11 cellular contexts compared by ENCODE assay signal in the genomic region with DNA sequence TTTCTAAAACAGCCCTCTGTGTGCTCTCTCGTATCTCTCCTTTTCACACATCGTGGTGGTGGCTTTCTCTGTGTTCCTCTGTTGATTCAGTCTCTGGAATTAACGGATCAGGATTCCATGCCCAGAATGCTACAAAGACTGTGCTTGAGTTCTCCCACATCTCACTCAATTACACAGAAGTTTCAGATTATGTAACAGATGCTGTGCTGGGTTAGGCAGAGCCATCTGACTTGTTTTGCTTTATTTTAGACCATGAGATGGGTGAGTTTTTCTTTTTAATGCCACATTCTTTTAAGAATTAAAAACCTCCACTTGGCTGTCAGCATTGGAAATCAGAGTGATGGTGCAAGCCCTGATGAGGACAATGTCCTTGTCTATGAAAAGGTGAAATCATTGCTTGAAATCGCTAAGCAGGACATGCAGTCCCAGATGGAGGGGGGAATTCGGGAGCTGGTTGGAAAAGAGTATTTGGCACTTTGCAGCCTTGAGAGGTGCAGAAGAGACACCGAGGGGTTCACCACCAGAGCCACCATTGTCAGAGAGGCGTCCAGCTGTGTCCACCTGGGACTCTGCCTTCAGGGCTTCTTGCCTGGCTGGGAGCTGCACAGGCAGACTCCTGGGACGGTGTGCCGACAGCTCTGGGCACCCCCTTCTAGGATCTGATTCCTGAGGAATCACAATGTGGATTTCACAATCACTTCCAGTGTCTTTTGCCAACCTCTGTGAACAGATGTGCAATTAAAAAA.
DNase-seq lines count a peak whose midpoint lies in the region; ATAC-seq and TF ChIP-seq lines count a peak whose summit lies in the region.
"Had no signal": no experiment of that assay in that cellular context is flagged by ENCODE, and none has a peak within 500 bp of the region (broad histone marks: within the 10 kb centered on the region; RNA-seq: fewer than 3 reads in every experiment).

No MANE protein-coding gene starts in this region.

- no peak overlapping the region for H2BK12ac ChIP-seq in trophoblast cell (ENCODE audit: low read length)

- H3K4me1 Mint-ChIP-seq in Caco-2 (ENCODE audit: low read depth, unreplicated experiment): peaks cover 17% of the 10 kb centered on the region
- H3K4me1 Mint-ChIP-seq: central memory CD8-positive, alpha-beta T cell had no signal

- H3K4me3 ChIP-seq in AG04450 (ENCODE audit: low read depth, low read length) (no peak overlapping the region), adipocyte (ENCODE audit: low read length) (peak overlapping the region; percentile 43), trophoblast cell (ENCODE audit: low read depth, low read length) (no peak overlapping the region), H7 (ENCODE audit: insufficient read depth, low read depth, low read length) (no peak overlapping the region), Caco-2 (ENCODE audit: low read depth, low read length) (no peak overlapping the region), smooth muscle cell (no peak overlapping the region)
- H3K4me3 ChIP-seq: K562, pancreas had no signal

- H3F3A ChIP-seq in smooth muscle cell (ENCODE audit: low read depth): no peaks in the 10 kb centered on the region

- H3K79me1 ChIP-seq in trophoblast cell (ENCODE audit: low read length): no peaks in the 10 kb centered on the region

- H3K4ac ChIP-seq in trophoblast cell (ENCODE audit: low read depth, low read length): peak overlapping the region; percentile 13

- H3K27me3 ChIP-seq in AG04450 (ENCODE audit: control insufficient read depth, insufficient read depth, low read length) (no peaks in the 10 kb centered on the region), adipocyte (replicated peaks; ENCODE audit: control insufficient read depth, insufficient read depth, low read length) (no peaks in the 10 kb centered on the region), foreskin keratinocyte (no peaks in the 10 kb centered on the region), trophoblast cell (ENCODE audit: insufficient read depth, low read length) (no peaks in the 10 kb centered on the region), H7 (ENCODE audit: control insufficient read depth, insufficient read depth, low read length) (no peaks in the 10 kb centered on the region), Caco-2 (replicated peaks; ENCODE audit: control insufficient read depth, insufficient read depth, low read length) (no peaks in the 10 kb centered on the region), smooth muscle cell (ENCODE audit: low read depth) (no peaks in the 10 kb centered on the region)
- H3K27me3 ChIP-seq: pancreas had no signal

- H2AFZ ChIP-seq in trophoblast cell (ENCODE audit: insufficient read depth, low read length, poor library complexity): no peak overlapping the region
- no peak overlapping the region for H2AFZ ChIP-seq in smooth muscle cell (ENCODE audit: low read depth)

- H3K4me1 ChIP-seq in adipocyte (ENCODE audit: control insufficient read depth, insufficient read depth, low read length) (peaks cover 28% of the 10 kb centered on the region), foreskin keratinocyte (peaks cover 54% of the 10 kb centered on the region), trophoblast cell (ENCODE audit: control insufficient read depth in 1 of 2, insufficient read depth in 2 of 2, low read length in 2 of 2) (peaks cover 11 to 12% of the 10 kb centered on the region in 2 experiments), Caco-2 (peaks cover 10% of the 10 kb centered on the region), smooth muscle cell (ENCODE audit: low read depth) (peaks cover 24% of the 10 kb centered on the region)

- H3K9me3 ChIP-seq in AG04450 (ENCODE audit: control insufficient read depth, insufficient read depth, low read length) (no peaks in the 10 kb centered on the region), adipocyte (ENCODE audit: control insufficient read depth, low read length) (no peaks in the 10 kb centered on the region), trophoblast cell (ENCODE audit: insufficient read depth, low read depth, low read length) (peaks cover 2% of the 10 kb centered on the region), Caco-2 (no peaks in the 10 kb centered on the region), smooth muscle cell (replicated peaks; ENCODE audit: low read depth) (no peaks in the 10 kb centered on the region)
- H3K9me3 ChIP-seq: pancreas had no signal

- H3K27me3 Mint-ChIP-seq in Caco-2 (ENCODE audit: insufficient read depth, unreplicated experiment): no peaks in the 10 kb centered on the region

- CTCF ChIA-PET in AG04450 (lab: Charles Lee): interaction anchor here (1.0 kb wide), 2 partner anchors 325 to 332 kb away, joined by 3 to 5 read pairs; no protein-coding TSS in a partner anchor
- CTCF ChIA-PET in Caco-2 (lab: Charles Lee): no interaction called here

- H3K27ac ChIP-seq in AG04450 (ENCODE audit: low read depth, low read length): peak overlapping the region; percentile 23
- H3K27ac ChIP-seq in foreskin keratinocyte: peak overlapping the region; percentile 59
- H3K27ac ChIP-seq in trophoblast cell (ENCODE audit: low read depth, low read length): no peak overlapping the region
- no peak overlapping the region for H3K27ac ChIP-seq in smooth muscle cell (ENCODE audit: low read depth)

- H3K14ac ChIP-seq in trophoblast cell (ENCODE audit: low read length): no peak overlapping the region

- ATAC-seq in foreskin keratinocyte (peak; percentile 18), GM18867 (IDR thresholded peaks at IDR 0.05; ENCODE audit: unreplicated experiment) (no peak)
- ATAC-seq: K562 had no signal

- no peak overlapping the region for H4K91ac ChIP-seq in trophoblast cell (ENCODE audit: low read depth, low read length)

- H3K4me3 Mint-ChIP-seq in Caco-2 (ENCODE audit: unreplicated experiment): no peak overlapping the region
- H3K4me3 Mint-ChIP-seq: central memory CD8-positive, alpha-beta T cell had no signal

- DNase-seq in AG04450 (ENCODE audit: low read depth, low spot score): no peak
- peak; percentile 74 for DNase-seq in adipocyte (ENCODE audit: low read depth)
- no peak for DNase-seq in foreskin keratinocyte
- DNase-seq in trophoblast cell: no peak
- DNase-seq in H7: no peak
- DNase-seq in Caco-2: no peak
- DNase-seq in smooth muscle cell (lab: John Stamatoyannopoulos, UW; ENCODE audit: unreplicated experiment): no peak
- DNase-seq: pancreas had no signal

- no peak overlapping the region for H4K12ac ChIP-seq in trophoblast cell (ENCODE audit: low read depth, low read length)

- no CpG with 5 or more reads among the region's 9 CpGs for WGBS in trophoblast cell (ENCODE audit: extremely low coverage, insufficient coverage, insufficient read length)
- WGBS in smooth muscle cell (ENCODE audit: low lambda C conversion rate): 73% methylated on average over 9 of the region's 9 CpGs

- intact Hi-C loops in Caco-2 (cut with micrococcal nuclease; ENCODE audit: unreplicated experiment): no loop called here

- H3K79me2 ChIP-seq in trophoblast cell (ENCODE audit: control insufficient read depth, insufficient read depth, low read length, poor library complexity): no peaks in the 10 kb centered on the region
- H3K79me2 ChIP-seq in smooth muscle cell (ENCODE audit: low read depth): peaks cover 18% of the 10 kb centered on the region

- H4K20me1 ChIP-seq in smooth muscle cell (ENCODE audit: low read depth): peaks cover 18% of the 10 kb centered on the region

- H3K9ac ChIP-seq in adipocyte (ENCODE audit: low read length): peak overlapping the region; percentile 6
- H3K9ac ChIP-seq in trophoblast cell (ENCODE audit: low read length): no peak overlapping the region
- H3K9ac ChIP-seq in smooth muscle cell (ENCODE audit: low read depth): no peak overlapping the region

- H4K8ac ChIP-seq in trophoblast cell (ENCODE audit: low read depth, low read length): no peak overlapping the region

- peak overlapping the region; percentile 50 for H3K18ac ChIP-seq in trophoblast cell (ENCODE audit: low read length)

- no peaks in the 10 kb centered on the region for H3K36me3 ChIP-seq in adipocyte (ENCODE audit: control insufficient read depth, insufficient read depth, low read length, severe bottlenecking)
- H3K36me3 ChIP-seq in trophoblast cell (ENCODE audit: control insufficient read depth in 1 of 2, insufficient read depth in 2 of 2, low read length in 2 of 2): no peaks in the 10 kb centered on the region
- H3K36me3 ChIP-seq in H7 (replicated peaks; ENCODE audit: control insufficient read depth, insufficient read depth, low read length): no peaks in the 10 kb centered on the region
- H3K36me3 ChIP-seq in Caco-2 (ENCODE audit: control insufficient read depth, insufficient read depth, low read length): no peaks in the 10 kb centered on the region
- no peaks in the 10 kb centered on the region for H3K36me3 ChIP-seq in smooth muscle cell (ENCODE audit: low read depth)
- H3K36me3 ChIP-seq: pancreas had no signal

- no peak overlapping the region for H2AK5ac ChIP-seq in trophoblast cell (ENCODE audit: low read length)

- H3K4me2 ChIP-seq in trophoblast cell (ENCODE audit: low read length) (no peak overlapping the region), smooth muscle cell (no peak overlapping the region)

- no peaks in the 10 kb centered on the region for H3K9me3 Mint-ChIP-seq in Caco-2 (ENCODE audit: unreplicated experiment)
- H3K9me3 Mint-ChIP-seq: central memory CD8-positive, alpha-beta T cell had no signal

- BruUV-seq in Caco-2 (replicated peaks; lab: Mats Ljungman, UMichigan): no TSS peak

- no peak overlapping the region for H3K27ac Mint-ChIP-seq in Caco-2 (ENCODE audit: unreplicated experiment)

- peaks cover 4% of the 10 kb centered on the region for H3K36me3 Mint-ChIP-seq in Caco-2 (ENCODE audit: insufficient read depth, unreplicated experiment)

- H2BK5ac ChIP-seq in trophoblast cell (ENCODE audit: low read depth, low read length, poor library complexity): no peak overlapping the region

- TF ChIP-seq CTCF in AG04450 (IDR thresholded peaks at IDR 0.05; ENCODE audit: low read depth, low read length) (no peak), foreskin keratinocyte (conservative IDR thresholded peaks at IDR 0.05) (no peak), Caco-2 (IDR thresholded peaks at IDR 0.05; ENCODE audit: insufficient read depth in 1 of 2, low read depth in 1 of 2, low read length in 1 of 2, severe bottlenecking in 1 of 2, unreplicated experiment in 1 of 2) (no peak), smooth muscle cell (IDR thresholded peaks at IDR 0.05; ENCODE audit: borderline replicate concordance, insufficient read depth, poor library complexity, severe bottlenecking) (no peak)

- POLR2A ChIA-PET in AG04450 (lab: Yijun Ruan, JAX): interaction anchor here (0.7 to 1.8 kb wide), 5 partner anchors 12 to 113 kb away, joined by 3 to 7 read pairs (median 4); no protein-coding TSS in a partner anchor
- POLR2A ChIA-PET in Caco-2 (lab: Charles Lee): no interaction called here

- no peak overlapping the region for H3K23ac ChIP-seq in trophoblast cell (ENCODE audit: low read length)

- no peak overlapping the region for H2BK120ac ChIP-seq in trophoblast cell (ENCODE audit: insufficient read depth, low read length, poor library complexity)

Comparison
In these comparisons a context has a peak if more than half of its experiments do, and no peak if none do; other contexts are left out.
1. H3K27ac ChIP-seq: peak in AG04450 (single experiment) and foreskin keratinocyte (single experiment); none in trophoblast cell (single experiment) and smooth muscle cell (single experiment).